In genomic region chr6:165662671-165663282, GRCh38 we compare ENCODE assay signal across 8 cellular contexts. TPM values are rescaled to one million over a fixed set of nuclear protein-coding genes. Genes with fewer than 3 reads are reported as not detected.
A peak's percentile ranks its signal among the peaks of the same experiment; 100 is the strongest.
DNase-seq lines count a peak whose midpoint lies in the region; ATAC-seq, FAIRE-seq and TF ChIP-seq lines count a peak whose summit lies in the region.

TSS of gene PDE10A (minus strand) at chr6:165663241. CDS start at chr6:165662811, 430 bp downstream.

- TF ChIP-seq CTCF in bronchial epithelial cell (IDR thresholded peaks at IDR 0.05; ENCODE audit: insufficient read depth, low read length, severe bottlenecking) = no peak

- H3K36me3 ChIP-seq in bronchial epithelial cell (ENCODE audit: control insufficient read depth, insufficient read depth, low read length) (no peaks in the 10 kb centered on the region), subcutaneous abdominal adipose tissue (ENCODE audit: control insufficient read depth in 5 of 5, insufficient read depth in 5 of 5, low read length in 5 of 5) (no peaks in the 10 kb centered on the region)

- H3K9me3 Mint-ChIP-seq in activated T-cell treated with anti-CD3 and anti-CD28 coated beads, Interleukin-2, amount 50 U/mL, for 72 hours = no peaks in the 10 kb centered on the region

- H3K4me1 Mint-ChIP-seq in activated T-cell treated with anti-CD3 and anti-CD28 coated beads, Interleukin-2, amount 50 U/mL, for 72 hours (ENCODE audit: low read depth) = peaks cover 6% of the 10 kb centered on the region

- H3K27ac Mint-ChIP-seq in activated T-cell treated with anti-CD3 and anti-CD28 coated beads, Interleukin-2, amount 50 U/mL, for 72 hours = no peak within 1 kb of the TSS

- peaks cover 2 to 39% (median 35%) of the 10 kb centered on the region in 5 donors for H3K4me1 ChIP-seq in subcutaneous abdominal adipose tissue (ENCODE audit: control insufficient read depth in 5 of 5, insufficient read depth in 5 of 5, low read length in 5 of 5)

- peaks cover 48% of the 10 kb centered on the region for H3K27me3 Mint-ChIP-seq in activated T-cell treated with anti-CD3 and anti-CD28 coated beads, Interleukin-2, amount 50 U/mL, for 72 hours (ENCODE audit: low read depth)

- H3K9ac ChIP-seq in subcutaneous abdominal adipose tissue (ENCODE audit: low read length in 5 of 5) = peak within 1 kb of the TSS in 1 of 5 donors; percentile 45

- peaks cover 36% of the 10 kb centered on the region for H3K27me3 ChIP-seq in bronchial epithelial cell (ENCODE audit: control insufficient read depth, insufficient read depth, low read length)
- H3K27me3 ChIP-seq in subcutaneous abdominal adipose tissue (ENCODE audit: control insufficient read depth in 5 of 5, insufficient read depth in 4 of 5, low read length in 5 of 5) = peaks cover 31 to 52% (median 36%) of the 10 kb centered on the region in 5 donors

- H3K4me3 Mint-ChIP-seq in activated T-cell treated with anti-CD3 and anti-CD28 coated beads, Interleukin-2, amount 50 U/mL, for 72 hours = peak within 1 kb of the TSS; percentile 52 to 65

- H3K36me3 Mint-ChIP-seq in activated T-cell treated with anti-CD3 and anti-CD28 coated beads, Interleukin-2, amount 50 U/mL, for 72 hours (ENCODE audit: insufficient read depth in 2 of 2) = peaks cover 1 to 2% of the 10 kb centered on the region in 2 donors

- ATAC-seq in activated T-cell treated with anti-CD3 and anti-CD28 coated beads, Interleukin-2, amount 50 U/mL, for 72 hours (replicated peaks in 1 of 2) = peak in 1 of 2 donors; percentile 15
- ATAC-seq in GM21529 (IDR thresholded peaks at IDR 0.05; ENCODE audit: unreplicated experiment) (no peak), GM18520 (IDR thresholded peaks at IDR 0.05; ENCODE audit: unreplicated experiment) (no peak)

- FAIRE-seq in bronchial epithelial cell (lab: Jason Lieb, UNC) = no peak

- H3K27ac ChIP-seq in subcutaneous abdominal adipose tissue (ENCODE audit: low read depth, low read length) = no peak within 1 kb of the TSS

- no peaks in the 10 kb centered on the region for H3K9me3 ChIP-seq in subcutaneous abdominal adipose tissue (ENCODE audit: control insufficient read depth in 5 of 5, low read length in 5 of 5)

- H3K4me3 ChIP-seq in bronchial epithelial cell (ENCODE audit: low read depth, low read length) (peak within 1 kb of the TSS; percentile 8), subcutaneous abdominal adipose tissue (ENCODE audit: low read depth in 1 of 5, low read length in 5 of 5) (peak within 1 kb of the TSS; percentile 64 to 75 (median 70))

- no peak for DNase-seq in activated T-cell treated with anti-CD3 and anti-CD28 coated beads, Interleukin-2, amount 50 U/mL, for 72 hours
- no peak for DNase-seq in activated T-cell treated with anti-CD3 and anti-CD28 coated beads for 4 hours
- DNase-seq in bronchial epithelial cell (ENCODE audit: low read depth) = no peak
- peak; percentile 90 for DNase-seq in left kidney (ENCODE audit: low read depth, low spot score)
- DNase-seq in NCI-H128 (lab: John Stamatoyannopoulos, UW; ENCODE audit: unreplicated experiment) = no peak

RNA-seq across cellular contexts. Expression of gene PDE10A, which starts in this region (rescaled TPM):
- not detected for total RNA-seq in activated T-cell treated with anti-CD3 and anti-CD28 coated beads, Interleukin-2, amount 50 U/mL, for 72 hours
- total RNA-seq in bronchial epithelial cell = under 0.01 and 0.79 TPM in 2 replicates
